14 cellular contexts compared by ENCODE assay signal in the genomic region with DNA sequence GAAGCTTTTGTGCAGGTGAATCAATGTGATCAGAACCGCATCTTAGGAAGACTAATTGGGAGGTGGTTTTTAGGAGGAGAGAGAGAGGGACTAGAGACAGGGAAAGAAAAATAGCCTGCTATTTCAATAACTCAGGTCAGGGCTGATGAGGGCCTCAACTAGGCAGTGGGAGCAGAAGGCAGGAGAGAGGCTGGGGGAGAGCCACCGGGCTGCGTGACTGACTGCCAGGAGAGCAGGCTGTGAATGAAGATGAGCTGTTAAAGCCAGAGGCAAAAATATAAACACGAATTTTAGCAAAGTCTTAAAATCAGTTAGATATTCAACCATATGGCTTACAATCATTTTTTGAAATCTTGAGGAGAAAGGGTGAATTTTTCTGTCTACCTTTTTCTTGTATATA.
DNase-seq lines count a peak whose midpoint lies in the region; ATAC-seq lines count a peak whose summit lies in the region.
"Had no signal": no experiment of that assay in that cellular context is flagged by ENCODE, and none has a peak within 500 bp of the region (broad histone marks: within the 10 kb centered on the region; RNA-seq: fewer than 3 reads in every experiment).

No MANE protein-coding gene starts in this region.

- no peaks in the 10 kb centered on the region for H3K27me3 ChIP-seq in CD4-positive, alpha-beta memory T cell (ENCODE audit: insufficient read depth, low read length)
- H3K27me3 ChIP-seq: BLaER1 treated with 17β-estradiol and CSF1 and Interleukin-3, amounts not matched to agents 10 nM and 100 nM had no signal

- H3K4me3 ChIP-seq in CD4-positive, alpha-beta memory T cell (ENCODE audit: low read length in 2 of 2), result no peak overlapping the region
- H3K4me3 ChIP-seq: BLaER1 treated with 17β-estradiol and CSF1 and Interleukin-3, amounts not matched to agents 10 nM and 100 nM had no signal

- CTCF ChIA-PET in activated naive CD4-positive, alpha-beta T cell treated with anti-CD3 and anti-CD28 coated beads for 36 hours (lab: Charles Lee), result no interaction called here
- CTCF ChIA-PET in CD4-positive, alpha-beta memory T cell (lab: Charles Lee; ENCODE audit: partially characterized antibody), result interaction anchor here (1.1 to 1.2 kb wide), 2 partner anchors 49 to 70 kb away, joined by 3 to 4 read pairs; no protein-coding TSS in a partner anchor

- no peak overlapping the region for H3K27ac ChIP-seq in CD4-positive, alpha-beta memory T cell (ENCODE audit: low read depth, low read length)
- H3K27ac ChIP-seq: BLaER1 treated with 17β-estradiol and CSF1 and Interleukin-3, amounts not matched to agents 10 nM and 100 nM had no signal

- ATAC-seq in activated naive CD4-positive, alpha-beta T cell treated with anti-CD3 and anti-CD28 coated beads, Interleukin-2, amount 50 U/mL, for 72 hours, result no peak
- ATAC-seq in central memory CD8-positive, alpha-beta T cell (replicated peaks; ENCODE audit: extremely low read depth, poor library complexity, severe bottlenecking), result no peak
- ATAC-seq in naive thymus-derived CD8-positive, alpha-beta T cell, result no peak
- ATAC-seq in stimulated activated naive CD8-positive, alpha-beta T cell treated with anti-CD3 and anti-CD28 coated beads, Interleukin-15, amount 100 ng/mL, for 72 hours, result no peak
- ATAC-seq in HG02610 (IDR thresholded peaks at IDR 0.05; ENCODE audit: unreplicated experiment), result no peak
- ATAC-seq: HepG2 had no signal

- H3K36me3 ChIP-seq in CD4-positive, alpha-beta memory T cell (ENCODE audit: insufficient read depth, low read length), result peaks cover 50% of the 10 kb centered on the region

- H3K4me1 ChIP-seq in CD4-positive, alpha-beta memory T cell (ENCODE audit: insufficient read depth, low read length), result no peaks in the 10 kb centered on the region
- H3K4me1 ChIP-seq: Caco-2 had no signal

- H3K9me3 ChIP-seq in CD4-positive, alpha-beta memory T cell (ENCODE audit: control insufficient read depth in 1 of 2, low read length in 2 of 2), result no peaks in the 10 kb centered on the region
- H3K9me3 ChIP-seq: Caco-2 had no signal

- H3K36me3 Mint-ChIP-seq in activated naive CD4-positive, alpha-beta T cell treated with anti-CD3 and anti-CD28 coated beads for 36 hours (ENCODE audit: low read depth), result peaks cover 48% of the 10 kb centered on the region
- H3K36me3 Mint-ChIP-seq in activated naive CD4-positive, alpha-beta T cell treated with anti-CD3 and anti-CD28 coated beads, Interleukin-2, amount 50 U/mL, for 72 hours, result peaks cover 27 to 50% of the 10 kb centered on the region in 2 donors
- peaks cover 70 to 85% of the 10 kb centered on the region in 2 donors for H3K36me3 Mint-ChIP-seq in CD4-positive, alpha-beta memory T cell
- peaks cover 53% of the 10 kb centered on the region for H3K36me3 Mint-ChIP-seq in central memory CD8-positive, alpha-beta T cell (ENCODE audit: insufficient read depth)
- H3K36me3 Mint-ChIP-seq in naive thymus-derived CD8-positive, alpha-beta T cell, result peaks cover 42 to 93% (median 74%) of the 10 kb centered on the region in 3 donors
- H3K36me3 Mint-ChIP-seq: IgD-negative memory B cell had no signal

- intact Hi-C loops in activated naive CD4-positive, alpha-beta T cell treated with anti-CD3 and anti-CD28 coated beads for 36 hours (cut with micrococcal nuclease), result no loop called here
- intact Hi-C loops in CD4-positive, alpha-beta memory T cell (cut with micrococcal nuclease), result no loop called here

- peak overlapping the region; percentile 43 for H3K27ac Mint-ChIP-seq in activated naive CD4-positive, alpha-beta T cell treated with anti-CD3 and anti-CD28 coated beads for 36 hours
- H3K27ac Mint-ChIP-seq in activated naive CD4-positive, alpha-beta T cell treated with anti-CD3 and anti-CD28 coated beads, Interleukin-2, amount 50 U/mL, for 72 hours, result no peak overlapping the region
- H3K27ac Mint-ChIP-seq in CD4-positive, alpha-beta memory T cell, result peak overlapping the region; percentile 19 to 77 (median 61)
- peak overlapping the region; percentile 86 for H3K27ac Mint-ChIP-seq in central memory CD8-positive, alpha-beta T cell (ENCODE audit: low read depth)
- peak overlapping the region in 7 of 10 donors; percentile 29 to 88 (median 55) for H3K27ac Mint-ChIP-seq in naive thymus-derived CD8-positive, alpha-beta T cell
- no peak overlapping the region for H3K27ac Mint-ChIP-seq in stimulated activated naive CD8-positive, alpha-beta T cell treated with anti-CD3 and anti-CD28 coated beads, Interleukin-15, amount 100 ng/mL, for 72 hours
- H3K27ac Mint-ChIP-seq: B cell, IgD-negative memory B cell had no signal

- POLR2A ChIA-PET in CD4-positive, alpha-beta memory T cell (lab: Charles Lee; ENCODE audit: partially characterized antibody), result no interaction called here
- POLR2A ChIA-PET in naive thymus-derived CD8-positive, alpha-beta T cell (lab: Charles Lee), result no interaction called here

- no peak for DNase-seq in activated naive CD4-positive, alpha-beta T cell treated with anti-CD3 and anti-CD28 coated beads for 36 hours
- DNase-seq in activated naive CD4-positive, alpha-beta T cell treated with anti-CD3 and anti-CD28 coated beads, Interleukin-2, amount 50 U/mL, for 72 hours (ENCODE audit: low spot score in 2 of 2), result no peak
- no peak for DNase-seq in CD4-positive, alpha-beta memory T cell
- no peak for DNase-seq in central memory CD8-positive, alpha-beta T cell (ENCODE audit: low spot score in 2 of 2)
- no peak for DNase-seq in naive thymus-derived CD8-positive, alpha-beta T cell
- no peak for DNase-seq in stimulated activated naive CD8-positive, alpha-beta T cell treated with anti-CD3 and anti-CD28 coated beads, Interleukin-15, amount 100 ng/mL, for 72 hours
- DNase-seq in OCI-M2 (lab: John Stamatoyannopoulos, UW; ENCODE audit: unreplicated experiment), result no peak
- DNase-seq: Caco-2, H9 had no signal

- H3K4me3 Mint-ChIP-seq in activated naive CD4-positive, alpha-beta T cell treated with anti-CD3 and anti-CD28 coated beads for 36 hours, result no peak overlapping the region
- no peak overlapping the region for H3K4me3 Mint-ChIP-seq in CD4-positive, alpha-beta memory T cell
- H3K4me3 Mint-ChIP-seq in central memory CD8-positive, alpha-beta T cell, result no peak overlapping the region
- H3K4me3 Mint-ChIP-seq in naive thymus-derived CD8-positive, alpha-beta T cell, result no peak overlapping the region
- H3K4me3 Mint-ChIP-seq in stimulated activated naive CD8-positive, alpha-beta T cell treated with anti-CD3 and anti-CD28 coated beads, Interleukin-15, amount 100 ng/mL, for 72 hours, result no peak overlapping the region
- H3K4me3 Mint-ChIP-seq: B cell, H9 had no signal

- peaks cover 41% of the 10 kb centered on the region for H3K4me1 Mint-ChIP-seq in activated naive CD4-positive, alpha-beta T cell treated with anti-CD3 and anti-CD28 coated beads for 36 hours (ENCODE audit: low read depth)
- peaks cover 25 to 51% (median 35%) of the 10 kb centered on the region in 4 donors for H3K4me1 Mint-ChIP-seq in CD4-positive, alpha-beta memory T cell
- peaks cover 47% of the 10 kb centered on the region for H3K4me1 Mint-ChIP-seq in central memory CD8-positive, alpha-beta T cell
- peaks cover 29 to 61% (median 39%) of the 10 kb centered on the region in 4 donors for H3K4me1 Mint-ChIP-seq in naive thymus-derived CD8-positive, alpha-beta T cell
- H3K4me1 Mint-ChIP-seq in stimulated activated naive CD8-positive, alpha-beta T cell treated with anti-CD3 and anti-CD28 coated beads, Interleukin-15, amount 100 ng/mL, for 72 hours, result peaks cover 41% of the 10 kb centered on the region
- H3K4me1 Mint-ChIP-seq: B cell, H9 had no signal

- H3K27me3 Mint-ChIP-seq in activated naive CD4-positive, alpha-beta T cell treated with anti-CD3 and anti-CD28 coated beads for 36 hours (ENCODE audit: low read depth), result no peaks in the 10 kb centered on the region
- H3K27me3 Mint-ChIP-seq in CD4-positive, alpha-beta memory T cell, result no peaks in the 10 kb centered on the region
- H3K27me3 Mint-ChIP-seq in central memory CD8-positive, alpha-beta T cell, result no peaks in the 10 kb centered on the region
- no peaks in the 10 kb centered on the region for H3K27me3 Mint-ChIP-seq in naive thymus-derived CD8-positive, alpha-beta T cell
- no peaks in the 10 kb centered on the region for H3K27me3 Mint-ChIP-seq in stimulated activated naive CD8-positive, alpha-beta T cell treated with anti-CD3 and anti-CD28 coated beads, Interleukin-15, amount 100 ng/mL, for 72 hours
- H3K27me3 Mint-ChIP-seq: IgD-negative memory B cell had no signal

- no peaks in the 10 kb centered on the region for H3K9me3 Mint-ChIP-seq in activated naive CD4-positive, alpha-beta T cell treated with anti-CD3 and anti-CD28 coated beads for 36 hours
- H3K9me3 Mint-ChIP-seq in activated naive CD4-positive, alpha-beta T cell treated with anti-CD3 and anti-CD28 coated beads, Interleukin-2, amount 50 U/mL, for 72 hours, result peaks cover 0 to 12% of the 10 kb centered on the region in 2 donors
- H3K9me3 Mint-ChIP-seq in CD4-positive, alpha-beta memory T cell, result no peaks in the 10 kb centered on the region
- H3K9me3 Mint-ChIP-seq in central memory CD8-positive, alpha-beta T cell, result no peaks in the 10 kb centered on the region
- H3K9me3 Mint-ChIP-seq in naive thymus-derived CD8-positive, alpha-beta T cell, result no peaks in the 10 kb centered on the region
- H3K9me3 Mint-ChIP-seq in stimulated activated naive CD8-positive, alpha-beta T cell treated with anti-CD3 and anti-CD28 coated beads, Interleukin-15, amount 100 ng/mL, for 72 hours, result peaks cover 0 to 12% of the 10 kb centered on the region in 2 donors
- H3K9me3 Mint-ChIP-seq: H9 had no signal

Comparison
In these comparisons a context has a peak if more than half of its experiments do, and no peak if none do; other contexts are left out.
1. H3K27ac Mint-ChIP-seq: peak in activated naive CD4-positive, alpha-beta T cell treated with anti-CD3 and anti-CD28 coated beads for 36 hours (single experiment), CD4-positive, alpha-beta memory T cell (7 of 7), central memory CD8-positive, alpha-beta T cell (single experiment) and naive thymus-derived CD8-positive, alpha-beta T cell (7 of 10); none in activated naive CD4-positive, alpha-beta T cell treated with anti-CD3 and anti-CD28 coated beads, Interleukin-2, amount 50 U/mL, for 72 hours (0 of 2) and stimulated activated naive CD8-positive, alpha-beta T cell treated with anti-CD3 and anti-CD28 coated beads, Interleukin-15, amount 100 ng/mL, for 72 hours (0 of 2).